ENCODE assay signal across 18 cellular contexts in genomic region chr3:59872121-59872520, GRCh38.
DNase-seq lines count a peak whose midpoint lies in the region; ATAC-seq and TF ChIP-seq lines count a peak whose summit lies in the region.
"Had no signal": no experiment of that assay in that cellular context is flagged by ENCODE, and none has a peak within 500 bp of the region (broad histone marks: within the 10 kb centered on the region; RNA-seq: fewer than 3 reads in every experiment).

No MANE protein-coding gene starts in this region.

- peaks cover 24% of the 10 kb centered on the region for H3K36me3 Mint-ChIP-seq in activated CD4-positive, alpha-beta T cell treated with anti-CD3 and anti-CD28 coated beads for 36 hours (ENCODE audit: low read depth)
- peaks cover 56% of the 10 kb centered on the region for H3K36me3 Mint-ChIP-seq in activated T-helper 2 cell treated with anti-CD3 and anti-CD28 coated beads, Interferon-gamma antibody, Interleukin-2, Interleukin-4, amounts not matched to agents 10 μg/mL and 5 μg/mL and 100 μg/mL, durations not matched to agents 14 hours and 24 hours and 36 hours (ENCODE audit: low read depth)

- no peaks in the 10 kb centered on the region for H3K4me1 ChIP-seq in trophoblast cell (ENCODE audit: control insufficient read depth in 1 of 2, insufficient read depth in 2 of 2, low read length in 2 of 2)
- no peaks in the 10 kb centered on the region for H3K4me1 ChIP-seq in right atrium auricular region

- ATAC-seq in activated CD4-positive, alpha-beta T cell treated with anti-CD3 and anti-CD28 coated beads for 36 hours, result peak; percentile 69

- no peak overlapping the region for H2BK120ac ChIP-seq in trophoblast cell (ENCODE audit: insufficient read depth, low read length, poor library complexity)

- CTCF ChIA-PET in activated CD4-positive, alpha-beta T cell treated with anti-CD3 and anti-CD28 coated beads for 36 hours (lab: Charles Lee), result no interaction called here

- H3K27ac Mint-ChIP-seq in activated CD4-positive, alpha-beta T cell treated with anti-CD3 and anti-CD28 coated beads for 36 hours, result peak overlapping the region; percentile 21
- H3K27ac Mint-ChIP-seq in activated T-helper 2 cell treated with anti-CD3 and anti-CD28 coated beads, Interferon-gamma antibody, Interleukin-2, Interleukin-4, amounts not matched to agents 10 μg/mL and 5 μg/mL and 100 μg/mL, durations not matched to agents 14 hours and 24 hours and 36 hours, result peak overlapping the region; percentile 52
- H3K27ac Mint-ChIP-seq: HFFc6 had no signal

- H3K9me3 Mint-ChIP-seq in activated CD4-positive, alpha-beta T cell treated with anti-CD3 and anti-CD28 coated beads for 36 hours (ENCODE audit: low read depth), result peaks cover 1% of the 10 kb centered on the region
- H3K9me3 Mint-ChIP-seq in activated T-helper 2 cell treated with anti-CD3 and anti-CD28 coated beads, Interferon-gamma antibody, Interleukin-2, Interleukin-4, amounts not matched to agents 10 μg/mL and 5 μg/mL and 100 μg/mL, durations not matched to agents 14 hours and 24 hours and 36 hours, result peaks cover 17% of the 10 kb centered on the region
- H3K9me3 Mint-ChIP-seq: HFFc6 had no signal

- H3K27ac ChIP-seq in trophoblast cell (ENCODE audit: low read depth, low read length) (no peak overlapping the region), right atrium auricular region (no peak overlapping the region)

- H3K4ac ChIP-seq in trophoblast cell (ENCODE audit: low read depth, low read length), result no peak overlapping the region

- intact Hi-C loops in activated CD4-positive, alpha-beta T cell treated with anti-CD3 and anti-CD28 coated beads for 36 hours (cut with DNase I, micrococcal nuclease), result no loop called here
- intact Hi-C loops in activated T-helper 2 cell treated with anti-CD3 and anti-CD28 coated beads, Interferon-gamma antibody, Interleukin-2, Interleukin-4, amounts not matched to agents 10 μg/mL and 5 μg/mL and 100 μg/mL, durations not matched to agents 14 hours and 24 hours and 36 hours (cut with micrococcal nuclease), result loop anchor here (5.0 to 10.0 kb wide), 3 partner anchors 210 to 683 kb away; no protein-coding TSS in a partner anchor

- no peak overlapping the region for H4K91ac ChIP-seq in trophoblast cell (ENCODE audit: low read depth, low read length)

- POLR2A ChIA-PET in activated CD4-positive, alpha-beta T cell treated with anti-CD3 and anti-CD28 coated beads for 36 hours (lab: Charles Lee), result no interaction called here

- no peaks in the 10 kb centered on the region for H3K27me3 Mint-ChIP-seq in activated CD4-positive, alpha-beta T cell treated with anti-CD3 and anti-CD28 coated beads for 36 hours
- no peaks in the 10 kb centered on the region for H3K27me3 Mint-ChIP-seq in activated T-helper 2 cell treated with anti-CD3 and anti-CD28 coated beads, Interferon-gamma antibody, Interleukin-2, Interleukin-4, amounts not matched to agents 10 μg/mL and 5 μg/mL and 100 μg/mL, durations not matched to agents 14 hours and 24 hours and 36 hours (ENCODE audit: low read depth)

- H3K14ac ChIP-seq in trophoblast cell (ENCODE audit: low read length), result no peak overlapping the region

- no peak overlapping the region for H3K23ac ChIP-seq in trophoblast cell (ENCODE audit: low read length)

- H2AK5ac ChIP-seq in trophoblast cell (ENCODE audit: low read length), result no peak overlapping the region

- H2BK12ac ChIP-seq in trophoblast cell (ENCODE audit: low read length), result no peak overlapping the region

- H2AFZ ChIP-seq in trophoblast cell (ENCODE audit: insufficient read depth, low read length, poor library complexity), result no peak overlapping the region

- no peak overlapping the region for H2BK5ac ChIP-seq in trophoblast cell (ENCODE audit: low read depth, low read length, poor library complexity)

- no peaks in the 10 kb centered on the region for H3K79me1 ChIP-seq in trophoblast cell (ENCODE audit: low read length)

- no peak overlapping the region for H4K12ac ChIP-seq in trophoblast cell (ENCODE audit: low read depth, low read length)

- H3K18ac ChIP-seq in trophoblast cell (ENCODE audit: low read length), result no peak overlapping the region

- no peak overlapping the region for H3K4me3 Mint-ChIP-seq in activated CD4-positive, alpha-beta T cell treated with anti-CD3 and anti-CD28 coated beads for 36 hours
- no peak overlapping the region for H3K4me3 Mint-ChIP-seq in activated T-helper 2 cell treated with anti-CD3 and anti-CD28 coated beads, Interferon-gamma antibody, Interleukin-2, Interleukin-4, amounts not matched to agents 10 μg/mL and 5 μg/mL and 100 μg/mL, durations not matched to agents 14 hours and 24 hours and 36 hours (ENCODE audit: low read depth)
- H3K4me3 Mint-ChIP-seq: HFFc6 had no signal

- peak; percentile 28 for DNase-seq in activated CD4-positive, alpha-beta T cell treated with anti-CD3 and anti-CD28 coated beads for 36 hours
- no peak for DNase-seq in activated CD4-positive, alpha-beta T cell treated with anti-CD3 and anti-CD28 coated beads for 1 hour
- DNase-seq in stimulated activated CD4-positive, alpha-beta T cell treated with anti-CD3 and anti-CD28 coated beads, Interleukin-15, amount 100 ng/mL, for 24 hours, result peak; percentile 16
- DNase-seq in stimulated activated CD4-positive, alpha-beta T cell treated with anti-CD3 and anti-CD28 coated beads, Interleukin-4, amount 100 ng/mL, for 1 hour, result no peak
- no peak for DNase-seq in activated T-helper 2 cell treated with anti-CD3 and anti-CD28 coated beads, Interferon-gamma antibody, Interleukin-2, Interleukin-4, amounts not matched to agents 10 μg/mL and 5 μg/mL and 100 μg/mL, durations not matched to agents 14 hours and 24 hours and 36 hours (ENCODE audit: low spot score)
- DNase-seq in trophoblast cell (peak; percentile 76 to 90), right atrium auricular region (ENCODE audit: low spot score) (no peak), NCI-H1417 (lab: John Stamatoyannopoulos, UW) (no peak)
- DNase-seq: Calu3; DMS53; HFFc6; KBM-7; NCI-H1436; NCI-H2029; NCI-H2171; NCI-H446 treated with DMSO at 0.1 percent for 48 hours; NK-92 treated with Interleukin-12 subunit alpha and Interleukin-12 subunit beta, amount 100 ng/mL, for 24 hours; OCI-M1 had no signal

- H3K27me3 ChIP-seq in trophoblast cell (ENCODE audit: insufficient read depth, low read length), result no peaks in the 10 kb centered on the region
- H3K27me3 ChIP-seq in right atrium auricular region, result no peaks in the 10 kb centered on the region

- H3K36me3 ChIP-seq in trophoblast cell (ENCODE audit: control insufficient read depth in 1 of 2, insufficient read depth in 2 of 2, low read length in 2 of 2), result no peaks in the 10 kb centered on the region
- H3K36me3 ChIP-seq in right atrium auricular region, result no peaks in the 10 kb centered on the region

- H3K9ac ChIP-seq in trophoblast cell (ENCODE audit: low read length), result no peak overlapping the region

- H3K9me3 ChIP-seq in trophoblast cell (ENCODE audit: insufficient read depth, low read depth, low read length) (no peaks in the 10 kb centered on the region), right atrium auricular region (no peaks in the 10 kb centered on the region)

- H3K4me2 ChIP-seq in trophoblast cell (ENCODE audit: low read length), result no peak overlapping the region

- peaks cover 56% of the 10 kb centered on the region for H3K4me1 Mint-ChIP-seq in activated CD4-positive, alpha-beta T cell treated with anti-CD3 and anti-CD28 coated beads for 36 hours
- peaks cover 50% of the 10 kb centered on the region for H3K4me1 Mint-ChIP-seq in activated T-helper 2 cell treated with anti-CD3 and anti-CD28 coated beads, Interferon-gamma antibody, Interleukin-2, Interleukin-4, amounts not matched to agents 10 μg/mL and 5 μg/mL and 100 μg/mL, durations not matched to agents 14 hours and 24 hours and 36 hours (ENCODE audit: low read depth)

- H3K79me2 ChIP-seq in trophoblast cell (ENCODE audit: control insufficient read depth, insufficient read depth, low read length, poor library complexity), result no peaks in the 10 kb centered on the region

- WGBS in trophoblast cell (ENCODE audit: extremely low coverage, insufficient coverage, insufficient read length), result no CpG with 5 or more reads among the region's 3 CpGs

- no peak for TF ChIP-seq CTCF in right atrium auricular region (IDR thresholded peaks at IDR 0.05)

- no peak overlapping the region for H3K4me3 ChIP-seq in trophoblast cell (ENCODE audit: low read depth, low read length)
- H3K4me3 ChIP-seq in right atrium auricular region, result no peak overlapping the region

- H4K8ac ChIP-seq in trophoblast cell (ENCODE audit: low read depth, low read length), result no peak overlapping the region

Comparison
In these comparisons a context has a peak if more than half of its experiments do, and no peak if none do; other contexts are left out.
1. DNase-seq: peak in activated CD4-positive, alpha-beta T cell treated with anti-CD3 and anti-CD28 coated beads for 36 hours (single experiment), stimulated activated CD4-positive, alpha-beta T cell treated with anti-CD3 and anti-CD28 coated beads, Interleukin-15, amount 100 ng/mL, for 24 hours (single experiment) and trophoblast cell (2 of 2); none in activated CD4-positive, alpha-beta T cell treated with anti-CD3 and anti-CD28 coated beads for 1 hour (single experiment), stimulated activated CD4-positive, alpha-beta T cell treated with anti-CD3 and anti-CD28 coated beads, Interleukin-4, amount 100 ng/mL, for 1 hour (single experiment), activated T-helper 2 cell treated with anti-CD3 and anti-CD28 coated beads, Interferon-gamma antibody, Interleukin-2, Interleukin-4, amounts not matched to agents 10 μg/mL and 5 μg/mL and 100 μg/mL, durations not matched to agents 14 hours and 24 hours and 36 hours (single experiment), right atrium auricular region (single experiment) and NCI-H1417 (0 of 3).